Comparison of ENCODE assay signal across 12 cellular contexts in genomic region chr16:85936761-85937343, GRCh38. TPM values are rescaled to one million over a fixed set of nuclear protein-coding genes. Genes with fewer than 3 reads are reported as not detected.
DNase-seq lines count a peak whose midpoint lies in the region; ATAC-seq and TF ChIP-seq lines count a peak whose summit lies in the region.
"Had no signal": no experiment of that assay in that cellular context is flagged by ENCODE, and none has a peak within 500 bp of the region (broad histone marks: within the 10 kb centered on the region; RNA-seq: fewer than 3 reads in every experiment).

No MANE protein-coding gene starts in this region.

- ATAC-seq in HG03520 (IDR thresholded peaks at IDR 0.05; ENCODE audit: unreplicated experiment) (peak; percentile 5), gastrocnemius medialis (no peak)
- ATAC-seq in activated naive CD4-positive, alpha-beta T cell treated with anti-CD3 and anti-CD28 coated beads, Interleukin-2, amount 50 U/mL, for 72 hours = peak in 1 of 2 donors; percentile 0
- ATAC-seq in stimulated activated memory B cell treated with anti-CD40 and anti-IgM and Interleukin-4, amounts not matched to agents 10 μg/mL and 1 μg/mL and 100 μg/mL, for 72 hours = no peak

- H3K9me3 Mint-ChIP-seq in activated naive CD4-positive, alpha-beta T cell treated with anti-CD3 and anti-CD28 coated beads for 36 hours = peaks cover 6% of the 10 kb centered on the region
- peaks cover 5 to 6% of the 10 kb centered on the region in 2 donors for H3K9me3 Mint-ChIP-seq in activated naive CD4-positive, alpha-beta T cell treated with anti-CD3 and anti-CD28 coated beads, Interleukin-2, amount 50 U/mL, for 72 hours
- no peaks in the 10 kb centered on the region for H3K9me3 Mint-ChIP-seq in stimulated activated memory B cell treated with anti-CD40 and anti-IgM and Interleukin-4, amounts not matched to agents 10 μg/mL and 1 μg/mL and 100 μg/mL, for 72 hours

- H3K36me3 Mint-ChIP-seq in activated naive CD4-positive, alpha-beta T cell treated with anti-CD3 and anti-CD28 coated beads for 36 hours (ENCODE audit: low read depth) = peaks cover 5% of the 10 kb centered on the region
- H3K36me3 Mint-ChIP-seq in activated naive CD4-positive, alpha-beta T cell treated with anti-CD3 and anti-CD28 coated beads, Interleukin-2, amount 50 U/mL, for 72 hours = peaks cover 21 to 32% of the 10 kb centered on the region in 2 donors
- H3K36me3 Mint-ChIP-seq in stimulated activated memory B cell treated with anti-CD40 and anti-IgM and Interleukin-4, amounts not matched to agents 10 μg/mL and 1 μg/mL and 100 μg/mL, for 72 hours = no peaks in the 10 kb centered on the region

- peak; percentile 60 for DNase-seq in activated naive CD4-positive, alpha-beta T cell treated with anti-CD3 and anti-CD28 coated beads for 36 hours
- no peak for DNase-seq in activated naive CD4-positive, alpha-beta T cell (lab: John Stamatoyannopoulos, UW)
- DNase-seq in activated naive CD4-positive, alpha-beta T cell treated with anti-CD3 and anti-CD28 coated beads, Interleukin-2, amount 50 U/mL, for 72 hours (ENCODE audit: low spot score in 2 of 2) = no peak
- no peak for DNase-seq in SK-N-DZ (ENCODE audit: low spot score)
- no peak for DNase-seq in gastrocnemius medialis
- DNase-seq in NCI-H2107 (lab: John Stamatoyannopoulos, UW) = no peak
- DNase-seq: NCI-H146, SW 1271 had no signal

- intact Hi-C loops in activated naive CD4-positive, alpha-beta T cell treated with anti-CD3 and anti-CD28 coated beads for 36 hours (cut with micrococcal nuclease) = loop anchor here (1.0 to 2.0 kb wide), 5 partner anchors 10 to 56 kb away; no protein-coding TSS in a partner anchor
- intact Hi-C loops in gastrocnemius medialis (cut with DNase I; ENCODE audit: low total_unique reads) = no loop called here

- H3K27ac Mint-ChIP-seq in activated naive CD4-positive, alpha-beta T cell treated with anti-CD3 and anti-CD28 coated beads for 36 hours = peak overlapping the region; percentile 96
- peak overlapping the region; percentile 93 to 96 for H3K27ac Mint-ChIP-seq in activated naive CD4-positive, alpha-beta T cell treated with anti-CD3 and anti-CD28 coated beads, Interleukin-2, amount 50 U/mL, for 72 hours
- peak overlapping the region; percentile 84 for H3K27ac Mint-ChIP-seq in stimulated activated memory B cell treated with anti-CD40 and anti-IgM and Interleukin-4, amounts not matched to agents 10 μg/mL and 1 μg/mL and 100 μg/mL, for 72 hours

- H3K27ac ChIP-seq in gastrocnemius medialis = no peak overlapping the region
- H3K27ac ChIP-seq: ascending aorta, vagina had no signal

- H3K9me3 ChIP-seq in gastrocnemius medialis = no peaks in the 10 kb centered on the region
- H3K9me3 ChIP-seq: ascending aorta, vagina had no signal

- TF ChIP-seq POLR2A in gastrocnemius medialis (IDR thresholded peaks at IDR 0.05) = no peak

- H3K4me3 Mint-ChIP-seq in activated naive CD4-positive, alpha-beta T cell treated with anti-CD3 and anti-CD28 coated beads for 36 hours = peak overlapping the region; percentile 55
- H3K4me3 Mint-ChIP-seq in stimulated activated memory B cell treated with anti-CD40 and anti-IgM and Interleukin-4, amounts not matched to agents 10 μg/mL and 1 μg/mL and 100 μg/mL, for 72 hours = peak overlapping the region; percentile 57

- H3K36me3 ChIP-seq in gastrocnemius medialis = no peaks in the 10 kb centered on the region
- H3K36me3 ChIP-seq: ascending aorta, vagina had no signal

- no peak overlapping the region for H3K4me3 ChIP-seq in gastrocnemius medialis
- H3K4me3 ChIP-seq: ascending aorta, vagina had no signal

- peaks cover 62% of the 10 kb centered on the region for H3K4me1 Mint-ChIP-seq in activated naive CD4-positive, alpha-beta T cell treated with anti-CD3 and anti-CD28 coated beads for 36 hours (ENCODE audit: low read depth)
- H3K4me1 Mint-ChIP-seq in stimulated activated memory B cell treated with anti-CD40 and anti-IgM and Interleukin-4, amounts not matched to agents 10 μg/mL and 1 μg/mL and 100 μg/mL, for 72 hours = peaks cover 75% of the 10 kb centered on the region

- no peak for TF ChIP-seq CTCF in gastrocnemius medialis (IDR thresholded peaks at IDR 0.05 in 4 of 5, conservative IDR thresholded peaks at IDR 0.05 in 1 of 5)

- no peaks in the 10 kb centered on the region for H3K4me1 ChIP-seq in gastrocnemius medialis
- H3K4me1 ChIP-seq: ascending aorta, vagina had no signal

- H3K27me3 ChIP-seq in gastrocnemius medialis = no peaks in the 10 kb centered on the region
- H3K27me3 ChIP-seq: ascending aorta, vagina had no signal

- CTCF ChIA-PET in activated naive CD4-positive, alpha-beta T cell treated with anti-CD3 and anti-CD28 coated beads for 36 hours (lab: Charles Lee) = interaction anchor here (0.7 to 1.8 kb wide), 4 partner anchors 9 to 118 kb away, joined by 3 to 8 read pairs (median 4); no protein-coding TSS in a partner anchor

- in situ Hi-C loops in gastrocnemius medialis (cut with MboI; ENCODE audit: low sequenced_read_pairs in 4 of 4) = no loop called here

- H3K27me3 Mint-ChIP-seq in activated naive CD4-positive, alpha-beta T cell treated with anti-CD3 and anti-CD28 coated beads for 36 hours (ENCODE audit: low read depth) = no peaks in the 10 kb centered on the region
- H3K27me3 Mint-ChIP-seq in stimulated activated memory B cell treated with anti-CD40 and anti-IgM and Interleukin-4, amounts not matched to agents 10 μg/mL and 1 μg/mL and 100 μg/mL, for 72 hours = no peaks in the 10 kb centered on the region

RNA-seq across cellular contexts. Expression of gene IRF8, which starts 37.9 kb away (rescaled TPM):
- total RNA-seq in activated naive CD4-positive, alpha-beta T cell treated with anti-CD3 and anti-CD28 coated beads for 36 hours = 100 to 1,000 TPM; 323 to 328 TPM
- 100 to 1,000 TPM; 150 to 184 TPM for total RNA-seq in activated naive CD4-positive, alpha-beta T cell treated with anti-CD3 and anti-CD28 coated beads, Interleukin-2, amount 50 U/mL, for 72 hours
- not detected in 2 replicates for polyA plus RNA-seq in SK-N-DZ (2014; cell fraction: cytosol; rRNA removed)
- not detected in 2 replicates for polyA plus RNA-seq in SK-N-DZ (2014; cell fraction: nucleus; rRNA removed)
- total RNA-seq in gastrocnemius medialis = 1 to 10 TPM; 1.5 to 3.1 (median 2.8) TPM

Comparison
In these comparisons a context has a peak if more than half of its experiments do, and no peak if none do; other contexts are left out.
1. RNA of gene IRF8, which starts 37.9 kb away (total RNA-seq): 323 to 328 TPM in activated naive CD4-positive, alpha-beta T cell treated with anti-CD3 and anti-CD28 coated beads for 36 hours and 150 to 184 TPM in activated naive CD4-positive, alpha-beta T cell treated with anti-CD3 and anti-CD28 coated beads, Interleukin-2, amount 50 U/mL, for 72 hours; 1.5 to 3.1 TPM in gastrocnemius medialis; every median in the first group is over 10 times any median in the second.
2. Peak in every context shown above with its lines, with median percentiles within 50 percentile points of each other: H3K27ac Mint-ChIP-seq.